Comparison of ENCODE assay signal across 26 cellular contexts in the genomic region with DNA sequence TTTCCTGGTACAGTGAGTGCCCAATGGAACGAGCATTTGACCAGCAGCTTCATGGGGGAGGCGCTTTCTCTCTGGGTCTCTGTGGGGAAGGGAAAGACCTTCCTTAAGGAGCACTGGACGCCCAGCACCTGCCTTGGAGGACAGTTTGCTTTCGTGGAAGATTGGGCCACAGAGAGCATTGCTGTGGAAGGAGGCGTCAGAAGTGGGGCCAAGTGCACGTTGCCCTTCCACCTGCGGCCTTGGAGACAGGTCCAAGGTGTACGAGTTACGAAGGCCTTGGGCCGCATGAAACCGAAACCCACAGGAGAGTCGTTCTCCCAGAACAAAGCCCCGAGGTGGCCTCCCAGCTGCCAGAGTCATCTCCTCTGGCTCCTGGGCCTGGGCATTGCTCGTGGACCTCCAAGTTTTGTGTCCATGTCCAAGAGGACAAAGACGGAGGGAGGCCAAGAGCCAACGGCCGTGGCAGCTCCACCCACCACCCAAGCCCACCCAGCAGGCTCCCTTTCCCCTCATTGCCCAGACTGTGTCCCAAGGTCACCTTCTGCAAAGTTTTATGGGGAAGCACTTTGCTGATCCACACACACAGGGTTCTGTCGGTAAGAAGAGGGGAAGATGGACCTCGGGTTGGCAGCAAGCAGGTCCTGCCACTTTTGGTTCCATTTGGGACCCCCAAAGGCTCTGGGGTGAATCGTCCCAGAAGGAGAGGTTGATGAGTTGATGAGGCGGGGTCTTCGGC. TPM values are rescaled to one million over a fixed set of nuclear protein-coding genes. Genes with fewer than 3 reads are reported as not detected.
DNase-seq lines count a peak whose midpoint lies in the region; ATAC-seq lines count a peak whose summit lies in the region.
"Had no signal": no experiment of that assay in that cellular context is flagged by ENCODE, and none has a peak within 500 bp of the region (broad histone marks: within the 10 kb centered on the region; RNA-seq: fewer than 3 reads in every experiment).

No MANE protein-coding gene starts in this region.

- no peak for DNase-seq in T-helper 1 cell
- DNase-seq in SJCRH30: no peak
- DNase-seq in left lobe of liver (ENCODE audit: low spot score): peak; percentile 41
- no peak for DNase-seq in HuH-7 (ENCODE audit: low spot score)
- DNase-seq in NCI-H2029 (lab: John Stamatoyannopoulos, UW): no peak
- DNase-seq: 8988T; BE2C; brain microvascular endothelial cell; DMS 273 treated with DMSO at 0.1 percent for 48 hours; glutamatergic neuron; HFFc6; NCI-H1417 treated with DMSO at 0.1 percent for 48 hours; NCI-H2171 treated with DMSO at 0.1 percent for 48 hours; NCI-H526; stimulated activated CD4-positive, alpha-beta T cell treated with anti-CD3 and anti-CD28 coated beads, Interleukin-12 subunit alpha, Interleukin-12 subunit beta, amount 100 ng/mL, for 4 hours; T-helper 17 cell had no signal

- peak overlapping the region; percentile 16 for H3K27ac Mint-ChIP-seq in T-helper 1 cell treated with Interleukin-12 subunit alpha and Interleukin-12 subunit beta and Interleukin-4 antibody, amounts not matched to agents 30 μg/mL and 1 μg/mL, for 36 hours
- H3K27ac Mint-ChIP-seq: HFFc6, T-helper 17 cell had no signal

- no peak overlapping the region for H3K4me2 ChIP-seq in BLaER1

- H3K36me3 Mint-ChIP-seq in T-helper 1 cell treated with Interleukin-12 subunit alpha and Interleukin-12 subunit beta and Interleukin-4 antibody, amounts not matched to agents 30 μg/mL and 1 μg/mL, for 36 hours (ENCODE audit: low read depth): peaks cover 14% of the 10 kb centered on the region

- H3K36me3 ChIP-seq in BLaER1: no peaks in the 10 kb centered on the region; the same call in 1 of the 2 replicates
- no peaks in the 10 kb centered on the region for H3K36me3 ChIP-seq in SJCRH30
- H3K36me3 ChIP-seq: BE2C, brain microvascular endothelial cell had no signal

- peaks cover 37% of the 10 kb centered on the region for H3K4me1 ChIP-seq in BLaER1
- H3K4me1 ChIP-seq in SJCRH30: peaks cover 12% of the 10 kb centered on the region
- H3K4me1 ChIP-seq: BE2C had no signal

- H4K20me1 ChIP-seq in BLaER1: no peaks in the 10 kb centered on the region

- no peak for ATAC-seq in left lobe of liver
- ATAC-seq in HG03354 (IDR thresholded peaks at IDR 0.05; ENCODE audit: poor library complexity, severe bottlenecking, unreplicated experiment): no peak
- ATAC-seq: T-helper 17 cell had no signal

- peaks cover 29% of the 10 kb centered on the region for H3K4me1 Mint-ChIP-seq in T-helper 1 cell treated with Interleukin-12 subunit alpha and Interleukin-12 subunit beta and Interleukin-4 antibody, amounts not matched to agents 30 μg/mL and 1 μg/mL, for 36 hours (ENCODE audit: low read depth)

- H3K9me3 ChIP-seq in BLaER1 (peaks cover 10% of the 10 kb centered on the region; the same call in 1 of the 2 replicates), SJCRH30 (replicated peaks) (0 out of 2 replicates have a peak, but pooled peaks cover 4% of the 10 kb centered on the region)
- H3K9me3 ChIP-seq: BE2C had no signal

- peaks cover 5% of the 10 kb centered on the region for H3K9me3 Mint-ChIP-seq in T-helper 1 cell treated with Interleukin-12 subunit alpha and Interleukin-12 subunit beta and Interleukin-4 antibody, amounts not matched to agents 30 μg/mL and 1 μg/mL, for 36 hours

- no peak overlapping the region for H3K4me3 ChIP-seq in BLaER1
- H3K4me3 ChIP-seq in SJCRH30: no peak overlapping the region

- peaks cover 19% of the 10 kb centered on the region for H3K27me3 Mint-ChIP-seq in T-helper 1 cell treated with Interleukin-12 subunit alpha and Interleukin-12 subunit beta and Interleukin-4 antibody, amounts not matched to agents 30 μg/mL and 1 μg/mL, for 36 hours (ENCODE audit: low read depth)
- H3K27me3 Mint-ChIP-seq: T-helper 17 cell had no signal

- H3K27ac ChIP-seq in BLaER1 (0 out of 2 replicates have a peak overlapping the region, but pooled peaks have one; percentile 99), SJCRH30 (peak overlapping the region; percentile 22)
- H3K27ac ChIP-seq: brain microvascular endothelial cell, VCaP had no signal

- H3K27me3 ChIP-seq in BLaER1 (no peaks in the 10 kb centered on the region; the same call in 1 of the 2 replicates), SJCRH30 (no peaks in the 10 kb centered on the region)
- H3K27me3 ChIP-seq: BE2C had no signal

- H3K9ac ChIP-seq in BLaER1: no peak overlapping the region

- no peak overlapping the region for H3K4me3 Mint-ChIP-seq in T-helper 1 cell treated with Interleukin-12 subunit alpha and Interleukin-12 subunit beta and Interleukin-4 antibody, amounts not matched to agents 30 μg/mL and 1 μg/mL, for 36 hours
- H3K4me3 Mint-ChIP-seq: HFFc6, T-helper 17 cell had no signal

RNA-seq across cellular contexts. Expression of a gene that starts 5.8 kb away (rescaled TPM):
- total RNA-seq in SJCRH30 (2014; rRNA removed; shearing (Covaris generic)): not detected in 2 replicates
- total RNA-seq in left lobe of liver: 1.9 TPM
- total RNA-seq: G401, HFFc6, renal cortical epithelial cell, urinary bladder had no signal

RNA-seq across cellular contexts. Expression of a gene that starts 16.6 kb away (rescaled TPM):
- 4.7 and 8.5 TPM in 2 replicates for total RNA-seq in SJCRH30 (2014; rRNA removed; shearing (Covaris generic))
- 37.0 TPM for total RNA-seq in left lobe of liver

RNA-seq across cellular contexts. Expression of a gene that starts 27.0 kb away (rescaled TPM):
- total RNA-seq in SJCRH30 (2014; rRNA removed; shearing (Covaris generic)): not detected in 2 replicates
- not detected for total RNA-seq in left lobe of liver
- total RNA-seq: activated CD8-positive, alpha-beta memory T cell treated with anti-CD3 and anti-CD28 coated beads for 36 hours; G401; HFFc6; mononuclear cell; renal cortical epithelial cell; subcutaneous adipose tissue; T-helper 17 cell; urinary bladder had no signal

RNA-seq across cellular contexts. Expression of a gene that starts 35.3 kb away (rescaled TPM):
- 38.4 and 40.0 TPM in 2 replicates for total RNA-seq in SJCRH30 (2014; rRNA removed; shearing (Covaris generic))
- total RNA-seq in left lobe of liver: 354 TPM

RNA-seq across cellular contexts. Expression of a gene that starts 35.6 kb away (rescaled TPM):
- total RNA-seq in SJCRH30 (2014; rRNA removed; shearing (Covaris generic)): 127 and 131 TPM in 2 replicates
- 49.5 TPM for total RNA-seq in left lobe of liver
